In genomic region chr1:223774133-223774811, GRCh38 we compare ENCODE assay signal across 16 cellular contexts.
DNase-seq lines count a peak whose midpoint lies in the region; ATAC-seq, FAIRE-seq and TF ChIP-seq lines count a peak whose summit lies in the region.
"Had no signal": no experiment of that assay in that cellular context is flagged by ENCODE, and none has a peak within 500 bp of the region (broad histone marks: within the 10 kb centered on the region; RNA-seq: fewer than 3 reads in every experiment).

No MANE protein-coding gene starts in this region.

- H3K9me1 ChIP-seq in K562 (ENCODE audit: control insufficient read depth, insufficient read depth, low read length), result no peaks in the 10 kb centered on the region

- ATAC-seq in activated CD4-positive, alpha-beta T cell treated with anti-CD3 and anti-CD28 coated beads for 36 hours, result peak; percentile 26
- ATAC-seq in K562 (no peak), gastrocnemius medialis (no peak)

- H3K4me3 Mint-ChIP-seq in activated CD4-positive, alpha-beta T cell treated with anti-CD3 and anti-CD28 coated beads for 36 hours, result no peak overlapping the region
- no peak overlapping the region for H3K4me3 Mint-ChIP-seq in progenitor cell of endocrine pancreas (ENCODE audit: low read depth)

- in situ Hi-C loops in K562 (cut with MboI) (no loop called here), gastrocnemius medialis (cut with MboI; ENCODE audit: low sequenced_read_pairs in 4 of 4) (no loop called here)

- H4K20me1 ChIP-seq in PC-9 (ENCODE audit: insufficient read depth), result no peaks in the 10 kb centered on the region
- no peaks in the 10 kb centered on the region for H4K20me1 ChIP-seq in K562 (replicated peaks; ENCODE audit: control insufficient read depth, insufficient read depth, low read length)

- H3K36me3 ChIP-seq in PC-9 (ENCODE audit: low read depth), result peaks cover 68% of the 10 kb centered on the region
- peaks cover 94% of the 10 kb centered on the region for H3K36me3 ChIP-seq in K562 (ENCODE audit: control insufficient read depth, insufficient read depth, low read length)
- peaks cover 0 to 97% of the 10 kb centered on the region in 2 donors for H3K36me3 ChIP-seq in gastrocnemius medialis

- H3K27ac Mint-ChIP-seq in activated CD4-positive, alpha-beta T cell treated with anti-CD3 and anti-CD28 coated beads for 36 hours, result peak overlapping the region; percentile 52
- H3K27ac Mint-ChIP-seq in progenitor cell of endocrine pancreas, result peak overlapping the region; percentile 71

- TF ChIP-seq POLR2A in K562 (conservative IDR thresholded peaks at IDR 0.05) (no peak), gastrocnemius medialis (IDR thresholded peaks at IDR 0.05) (no peak)

- no peak for TF ChIP-seq CTCF in PC-9 (conservative IDR thresholded peaks at IDR 0.05)
- no peak for TF ChIP-seq CTCF in K562 (IDR thresholded peaks at IDR 0.05 in 2 of 3, conservative IDR thresholded peaks at IDR 0.05 in 1 of 3; ENCODE audit: insufficient read depth in 2 of 3, low read depth in 1 of 3, low read length in 3 of 3)
- no peak for TF ChIP-seq CTCF in progenitor cell of endocrine pancreas (IDR thresholded peaks at IDR 0.05; ENCODE audit: unreplicated experiment)
- no peak for TF ChIP-seq CTCF in gastrocnemius medialis (IDR thresholded peaks at IDR 0.05 in 4 of 5, conservative IDR thresholded peaks at IDR 0.05 in 1 of 5)

- FAIRE-seq in K562 (lab: Jason Lieb, UNC), result no peak

- H3K27ac ChIP-seq in PC-9 (peak overlapping the region; percentile 86), K562 (ENCODE audit: extremely low read depth, low read depth, low read length) (peak overlapping the region; percentile 16), gastrocnemius medialis (peak overlapping the region in 2 of 4 donors; percentile 45 to 64)

- BruUV-seq in PC-9 (replicated peaks; lab: Mats Ljungman, UMichigan) (no TSS peak), K562 (replicated peaks; lab: Mats Ljungman, UMichigan) (no TSS peak)

- H3K9me3 Mint-ChIP-seq in activated CD4-positive, alpha-beta T cell treated with anti-CD3 and anti-CD28 coated beads for 36 hours (ENCODE audit: low read depth), result no peaks in the 10 kb centered on the region
- peaks cover 3% of the 10 kb centered on the region for H3K9me3 Mint-ChIP-seq in progenitor cell of endocrine pancreas (ENCODE audit: low read depth)

- no peaks in the 10 kb centered on the region for H3K9me2 ChIP-seq in PC-9 (ENCODE audit: insufficient read depth)

- H3K9me3 ChIP-seq in PC-9 (ENCODE audit: insufficient read depth, low read depth) (no peaks in the 10 kb centered on the region), K562 (replicated peaks; ENCODE audit: control insufficient read depth, insufficient read depth, low read depth, low read length) (no peaks in the 10 kb centered on the region), gastrocnemius medialis (no peaks in the 10 kb centered on the region)
- H3K9me3 ChIP-seq: thoracic aorta had no signal

- H3F3A ChIP-seq in PC-9 (ENCODE audit: insufficient read depth, low read depth), result peaks cover 90% of the 10 kb centered on the region

- peaks cover 66% of the 10 kb centered on the region for H3K36me3 Mint-ChIP-seq in activated CD4-positive, alpha-beta T cell treated with anti-CD3 and anti-CD28 coated beads for 36 hours (ENCODE audit: low read depth)
- H3K36me3 Mint-ChIP-seq in progenitor cell of endocrine pancreas (ENCODE audit: insufficient read depth), result peaks cover 35% of the 10 kb centered on the region

- H2AFZ ChIP-seq in PC-9 (no peak overlapping the region), K562 (ENCODE audit: low read depth, low read length) (no peak overlapping the region)

- POLR2A ChIA-PET in activated CD4-positive, alpha-beta T cell treated with anti-CD3 and anti-CD28 coated beads for 36 hours (lab: Charles Lee), result no interaction called here
- POLR2A ChIA-PET in PC-9 (lab: Charles Lee; ENCODE audit: unreplicated experiment) (interaction anchor here (0.7 kb wide), 2 partner anchors 55 to 1551 kb away, joined by 3 to 7 read pairs; no protein-coding TSS in a partner anchor), K562 (lab: Yijun Ruan, JAX) (interaction anchor here (1.0 to 9.8 kb wide), 4 partner anchors 12 to 44 kb away, joined by 3 to 75 read pairs (median 30); no protein-coding TSS in a partner anchor)

- TF ChIP-seq RAD21 in K562 (CRISPR knock-in tag; conservative IDR thresholded peaks at IDR 0.05 in 1 of 2, IDR thresholded peaks at IDR 0.05 in 1 of 2), result no peak

- no peaks in the 10 kb centered on the region for H3K27me3 Mint-ChIP-seq in activated CD4-positive, alpha-beta T cell treated with anti-CD3 and anti-CD28 coated beads for 36 hours
- no peaks in the 10 kb centered on the region for H3K27me3 Mint-ChIP-seq in progenitor cell of endocrine pancreas

- intact Hi-C loops in activated CD4-positive, alpha-beta T cell treated with anti-CD3 and anti-CD28 coated beads for 36 hours (cut with DNase I, micrococcal nuclease), result no loop called here
- intact Hi-C loops in PC-9 (cut with micrococcal nuclease; ENCODE audit: unreplicated experiment), result no loop called here
- intact Hi-C loops in K562 (cut with micrococcal nuclease), result no loop called here
- intact Hi-C loops in gastrocnemius medialis (cut with DNase I; ENCODE audit: low total_unique reads), result no loop called here

- H3K4me3 ChIP-seq in PC-9 (no peak overlapping the region), K562 (no peak overlapping the region), gastrocnemius medialis (no peak overlapping the region)
- H3K4me3 ChIP-seq: thoracic aorta had no signal

- no peak for TF ChIP-seq EP300 in K562 (IDR thresholded peaks at IDR 0.05; ENCODE audit: low read length)

- H3K27me3 ChIP-seq in PC-9 (ENCODE audit: insufficient read depth, low read depth) (no peaks in the 10 kb centered on the region), K562 (ENCODE audit: control insufficient read depth in 2 of 2, insufficient read depth in 2 of 2, low read length in 2 of 2) (no peaks in the 10 kb centered on the region), gastrocnemius medialis (no peaks in the 10 kb centered on the region)

- H3K4me1 ChIP-seq in PC-9 (replicated peaks; ENCODE audit: insufficient read depth) (peaks cover 81% of the 10 kb centered on the region), K562 (replicated peaks in 1 of 2; ENCODE audit: control insufficient read depth in 2 of 2, insufficient read depth in 2 of 2, low read length in 2 of 2) (peaks cover 29 to 66% of the 10 kb centered on the region in 2 experiments), gastrocnemius medialis (peaks cover 6 to 15% of the 10 kb centered on the region in 2 donors)

- H3K4me2 ChIP-seq in PC-9, result no peak overlapping the region
- H3K4me2 ChIP-seq in K562 (ENCODE audit: insufficient read depth, low read length), result no peak overlapping the region

- WGBS in K562 (ENCODE audit: insufficient coverage, low coverage, missing lambda C conversion rate), result 97% methylated on average over 6 of the region's 6 CpGs

- CTCF ChIA-PET in activated CD4-positive, alpha-beta T cell treated with anti-CD3 and anti-CD28 coated beads for 36 hours (lab: Charles Lee), result interaction anchor here (1.0 to 2.3 kb wide), 3 partner anchors 10 to 56 kb away, joined by 3 to 9 read pairs (median 3); no protein-coding TSS in a partner anchor
- CTCF ChIA-PET in PC-9 (lab: Charles Lee) (interaction anchor here (1.4 kb wide), 1 partner anchor 25 kb away, joined by 8 read pairs; no protein-coding TSS in a partner anchor), K562 (lab: Yijun Ruan, JAX; ENCODE audit: low intra/inter-chr PET ratio) (no interaction called here)

- H3K79me2 ChIP-seq in PC-9 (ENCODE audit: low read depth) (peaks cover 12% of the 10 kb centered on the region; the same call in 1 of the 2 replicates), K562 (ENCODE audit: control insufficient read depth, insufficient read depth, low read length) (peaks cover 22% of the 10 kb centered on the region; the same call in 2 of the 3 replicates)

- H3K4me1 Mint-ChIP-seq in activated CD4-positive, alpha-beta T cell treated with anti-CD3 and anti-CD28 coated beads for 36 hours, result peaks cover 46% of the 10 kb centered on the region
- H3K4me1 Mint-ChIP-seq in progenitor cell of endocrine pancreas (ENCODE audit: low read depth), result peaks cover 37% of the 10 kb centered on the region

- H3K9ac ChIP-seq in K562 (ENCODE audit: insufficient read depth in 1 of 2, low read depth in 2 of 2, low read length in 2 of 2), result no peak overlapping the region

- no peak for DNase-seq in activated CD4-positive, alpha-beta T cell treated with anti-CD3 and anti-CD28 coated beads for 36 hours
- DNase-seq in activated CD4-positive, alpha-beta T cell treated with anti-CD3 and anti-CD28 coated beads, Interleukin-2, amount 50 U/mL, for 4 hours, result no peak
- no peak for DNase-seq in PC-9
- no peak for DNase-seq in K562 (ENCODE audit: extremely low read depth in 1 of 4, low spot score in 3 of 4)
- DNase-seq in progenitor cell of endocrine pancreas (ENCODE audit: low spot score, unreplicated experiment), result no peak
- no peak for DNase-seq in AML-193 (lab: John Stamatoyannopoulos, UW)
- DNase-seq in gastrocnemius medialis, result no peak
- DNase-seq in EL, result no peak
- DNase-seq: 8988T; activated CD4-positive, CD25-positive, alpha-beta regulatory T cell treated with anti-CD3 and anti-CD28 coated beads, Interleukin-2, amount 50 U/mL, for 72 hours; activated gamma-delta T cell treated with Interleukin-2 at 50 U/mL for 16 hours; mammary epithelial cell; NCI-H1105; NCI-H345; occipital lobe had no signal

TF ChIP-seq in K562, 482 proteins besides CTCF, POLR2A, EP300 and RAD21 (continues in another document):
- TF ChIP-seq MAX (CRISPR knock-in tag; IDR thresholded peaks at IDR 0.05) (0 out of 2 replicates have a peak, but pooled peaks have one; percentile 23), POLR2H (tag; IDR thresholded peaks at IDR 0.05; ENCODE audit: low read depth) (0 out of 2 replicates have a peak, but pooled peaks have one; percentile 30), POLR2B (IDR thresholded peaks at IDR 0.05; ENCODE audit: low read depth, partially characterized antibody) (peak; percentile 5), HSF4 (CRISPR knock-in tag; IDR thresholded peaks at IDR 0.05; ENCODE audit: borderline replicate concordance) (no peak), TAF15 (IDR thresholded peaks at IDR 0.05; ENCODE audit: low read depth, low read length) (no peak)
